Comparison of ENCODE assay signal across 2 cellular contexts in the genomic region with DNA sequence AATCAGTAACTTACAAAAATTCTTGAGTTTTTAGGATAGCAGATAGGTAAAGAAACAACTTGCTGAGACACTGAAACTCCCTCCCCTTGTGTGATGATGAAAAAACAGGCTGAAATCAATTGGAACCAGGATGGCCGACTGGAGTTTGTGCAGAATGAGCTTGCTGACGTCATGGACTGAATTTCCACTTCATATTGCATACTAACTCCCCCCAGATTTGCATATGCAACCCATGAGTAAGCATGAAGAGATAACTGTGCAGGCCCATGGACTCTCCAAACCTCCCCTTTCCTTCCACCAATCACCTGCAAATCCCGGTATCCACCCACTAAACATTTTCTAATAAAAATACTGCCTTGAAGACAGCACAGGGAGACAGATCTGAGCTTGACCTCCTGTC.
TF ChIP-seq lines count a peak whose summit lies in the region.

No MANE protein-coding gene starts in this region.

TF ChIP-seq in IMR-90, 13 proteins besides CTCF, POLR2A, EP300 and RAD21 (continued from another document):
- no peak for TF ChIP-seq RCOR1 (IDR thresholded peaks at IDR 0.05; ENCODE audit: insufficient replicate concordance, low read length)
- TF ChIP-seq BHLHE40 (IDR thresholded peaks at IDR 0.05; ENCODE audit: low read depth, low read length): no peak
- TF ChIP-seq CHD1 (IDR thresholded peaks at IDR 0.05; ENCODE audit: low read depth, low read length): no peak
- no peak for TF ChIP-seq RFX5 (IDR thresholded peaks at IDR 0.05; ENCODE audit: low read depth, low read length)
- no peak for TF ChIP-seq SMC3 (IDR thresholded peaks at IDR 0.05; ENCODE audit: low read depth, low read length)
- no peak for TF ChIP-seq MAFK (IDR thresholded peaks at IDR 0.05; ENCODE audit: low read depth, low read length)
- TF ChIP-seq, protein P1, sequence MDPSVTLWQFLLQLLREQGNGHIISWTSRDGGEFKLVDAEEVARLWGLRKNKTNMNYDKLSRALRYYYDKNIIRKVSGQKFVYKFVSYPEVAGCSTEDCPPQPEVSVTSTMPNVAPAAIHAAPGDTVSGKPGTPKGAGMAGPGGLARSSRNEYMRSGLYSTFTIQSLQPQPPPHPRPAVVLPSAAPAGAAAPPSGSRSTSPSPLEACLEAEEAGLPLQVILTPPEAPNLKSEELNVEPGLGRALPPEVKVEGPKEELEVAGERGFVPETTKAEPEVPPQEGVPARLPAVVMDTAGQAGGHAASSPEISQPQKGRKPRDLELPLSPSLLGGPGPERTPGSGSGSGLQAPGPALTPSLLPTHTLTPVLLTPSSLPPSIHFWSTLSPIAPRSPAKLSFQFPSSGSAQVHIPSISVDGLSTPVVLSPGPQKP (IDR thresholded peaks at IDR 0.05; ENCODE audit: borderline replicate concordance, low read depth, low read length): no peak
- no peak for TF ChIP-seq MAZ (IDR thresholded peaks at IDR 0.05; ENCODE audit: borderline replicate concordance, low read depth, low read length)
- TF ChIP-seq NFE2L2 (IDR thresholded peaks at IDR 0.05; ENCODE audit: low read depth, low read length): no peak
- no peak for TF ChIP-seq FOS (IDR thresholded peaks at IDR 0.05; ENCODE audit: low read depth, low read length)

TF ChIP-seq in K562, 482 proteins besides CTCF, POLR2A, EP300 and RAD21 (continued from another document):
- TF ChIP-seq, protein P2, sequence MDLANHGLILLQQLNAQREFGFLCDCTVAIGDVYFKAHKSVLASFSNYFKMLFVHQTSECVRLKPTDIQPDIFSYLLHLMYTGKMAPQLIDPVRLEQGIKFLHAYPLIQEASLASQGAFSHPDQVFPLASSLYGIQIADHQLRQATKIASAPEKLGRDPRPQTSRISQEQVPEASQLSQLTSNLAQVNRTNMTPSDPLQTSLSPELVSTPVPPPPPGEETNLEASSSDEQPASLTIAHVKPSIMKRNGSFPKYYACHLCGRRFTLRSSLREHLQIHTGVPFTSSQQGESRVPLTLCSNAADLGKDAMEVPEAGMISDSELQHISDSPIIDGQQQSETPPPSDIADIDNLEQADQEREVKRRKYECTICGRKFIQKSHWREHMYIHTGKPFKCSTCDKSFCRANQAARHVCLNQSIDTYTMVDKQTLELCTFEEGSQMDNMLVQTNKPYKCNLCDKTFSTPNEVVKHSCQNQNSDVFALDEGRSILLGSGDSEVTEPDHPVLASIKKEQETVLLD (IDR thresholded peaks at IDR 0.05): no peak
- TF ChIP-seq, protein P3, sequence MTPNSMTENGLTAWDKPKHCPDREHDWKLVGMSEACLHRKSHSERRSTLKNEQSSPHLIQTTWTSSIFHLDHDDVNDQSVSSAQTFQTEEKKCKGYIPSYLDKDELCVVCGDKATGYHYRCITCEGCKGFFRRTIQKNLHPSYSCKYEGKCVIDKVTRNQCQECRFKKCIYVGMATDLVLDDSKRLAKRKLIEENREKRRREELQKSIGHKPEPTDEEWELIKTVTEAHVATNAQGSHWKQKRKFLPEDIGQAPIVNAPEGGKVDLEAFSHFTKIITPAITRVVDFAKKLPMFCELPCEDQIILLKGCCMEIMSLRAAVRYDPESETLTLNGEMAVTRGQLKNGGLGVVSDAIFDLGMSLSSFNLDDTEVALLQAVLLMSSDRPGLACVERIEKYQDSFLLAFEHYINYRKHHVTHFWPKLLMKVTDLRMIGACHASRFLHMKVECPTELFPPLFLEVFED (CRISPR knock-in tag; conservative IDR thresholded peaks at IDR 0.05): no peak
- TF ChIP-seq C11orf30 (IDR thresholded peaks at IDR 0.05; ENCODE audit: low read depth): peak; percentile 35; the same call in 1 of the 2 replicates
- TF ChIP-seq, protein P4, sequence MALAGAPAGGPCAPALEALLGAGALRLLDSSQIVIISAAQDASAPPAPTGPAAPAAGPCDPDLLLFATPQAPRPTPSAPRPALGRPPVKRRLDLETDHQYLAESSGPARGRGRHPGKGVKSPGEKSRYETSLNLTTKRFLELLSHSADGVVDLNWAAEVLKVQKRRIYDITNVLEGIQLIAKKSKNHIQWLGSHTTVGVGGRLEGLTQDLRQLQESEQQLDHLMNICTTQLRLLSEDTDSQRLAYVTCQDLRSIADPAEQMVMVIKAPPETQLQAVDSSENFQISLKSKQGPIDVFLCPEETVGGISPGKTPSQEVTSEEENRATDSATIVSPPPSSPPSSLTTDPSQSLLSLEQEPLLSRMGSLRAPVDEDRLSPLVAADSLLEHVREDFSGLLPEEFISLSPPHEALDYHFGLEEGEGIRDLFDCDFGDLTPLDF (CRISPR knock-in tag; IDR thresholded peaks at IDR 0.05): no peak
- TF ChIP-seq TEAD2 (tag; IDR thresholded peaks at IDR 0.05): no peak
- peak; percentile 31; the same call in 1 of the 2 replicates for TF ChIP-seq ZNF316 (IDR thresholded peaks at IDR 0.05)
- TF ChIP-seq RBM25 (IDR thresholded peaks at IDR 0.05; ENCODE audit: low read depth, low read length, severe bottlenecking): no peak
- TF ChIP-seq ATF1 (CRISPR knock-in tag; IDR thresholded peaks at IDR 0.05): no peak
- TF ChIP-seq ATF1 (tag; IDR thresholded peaks at IDR 0.05): peak; percentile 77
- TF ChIP-seq KDM4B (IDR thresholded peaks at IDR 0.05; ENCODE audit: borderline replicate concordance in 2 of 2, low read depth in 1 of 2): no peak
- no peak for TF ChIP-seq KDM2B (CRISPR knock-in tag; IDR thresholded peaks at IDR 0.05)
- no peak for TF ChIP-seq PCBP1 (IDR thresholded peaks at IDR 0.05; ENCODE audit: low read depth, low read length, poor library complexity, severe bottlenecking)
- TF ChIP-seq ATF7 (IDR thresholded peaks at IDR 0.05): peak; percentile 84
- TF ChIP-seq CREM (IDR thresholded peaks at IDR 0.05; ENCODE audit: low read depth): peak; percentile 86
- 0 out of 2 replicates have a peak, but pooled peaks have one; percentile 18 for TF ChIP-seq JUND (IDR thresholded peaks at IDR 0.05; ENCODE audit: borderline replicate concordance, low read depth, low read length)
- peak; percentile 57; the same call in 2 of the 3 replicates for TF ChIP-seq JUND (tag; IDR thresholded peaks at IDR 0.05; ENCODE audit: borderline replicate concordance, low read depth, low read length)
- no peak for TF ChIP-seq EGR1 (conservative IDR thresholded peaks at IDR 0.05)
- TF ChIP-seq, protein P5, sequence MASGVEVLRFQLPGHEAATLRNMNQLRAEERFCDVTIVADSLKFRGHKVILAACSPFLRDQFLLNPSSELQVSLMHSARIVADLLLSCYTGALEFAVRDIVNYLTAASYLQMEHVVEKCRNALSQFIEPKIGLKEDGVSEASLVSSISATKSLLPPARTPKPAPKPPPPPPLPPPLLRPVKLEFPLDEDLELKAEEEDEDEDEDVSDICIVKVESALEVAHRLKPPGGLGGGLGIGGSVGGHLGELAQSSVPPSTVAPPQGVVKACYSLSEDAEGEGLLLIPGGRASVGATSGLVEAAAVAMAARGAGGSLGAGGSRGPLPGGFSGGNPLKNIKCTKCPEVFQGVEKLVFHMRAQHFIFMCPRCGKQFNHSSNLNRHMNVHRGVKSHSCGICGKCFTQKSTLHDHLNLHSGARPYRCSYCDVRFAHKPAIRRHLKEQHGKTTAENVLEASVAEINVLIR (CRISPR knock-in tag; IDR thresholded peaks at IDR 0.05): no peak
- no peak for TF ChIP-seq ZBTB8A (IDR thresholded peaks at IDR 0.05; ENCODE audit: partially characterized antibody)
- TF ChIP-seq, protein P6, sequence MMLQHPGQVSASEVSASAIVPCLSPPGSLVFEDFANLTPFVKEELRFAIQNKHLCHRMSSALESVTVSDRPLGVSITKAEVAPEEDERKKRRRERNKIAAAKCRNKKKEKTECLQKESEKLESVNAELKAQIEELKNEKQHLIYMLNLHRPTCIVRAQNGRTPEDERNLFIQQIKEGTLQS (IDR thresholded peaks at IDR 0.05): peak; percentile 85
- TF ChIP-seq, protein P6 (CRISPR knock-in tag; conservative IDR thresholded peaks at IDR 0.05): no peak
- peak; percentile 51; the same call in 1 of the 2 replicates for TF ChIP-seq NFE2 (IDR thresholded peaks at IDR 0.05; ENCODE audit: low read depth)
- peak; percentile 68 for TF ChIP-seq CREB1 (IDR thresholded peaks at IDR 0.05)
- TF ChIP-seq CREB1 (CRISPR knock-in tag; IDR thresholded peaks at IDR 0.05): no peak
- peak; percentile 58; the same call in 1 of the 2 replicates for TF ChIP-seq MAFG (tag; conservative IDR thresholded peaks at IDR 0.05)
- TF ChIP-seq DIDO1 (tag; IDR thresholded peaks at IDR 0.05; ENCODE audit: low read depth): no peak
- TF ChIP-seq ZNF175 (CRISPR knock-in tag; IDR thresholded peaks at IDR 0.05; ENCODE audit: low read depth): no peak
- no peak for TF ChIP-seq NFRKB (IDR thresholded peaks at IDR 0.05; ENCODE audit: low read depth)
